Comparison of ENCODE assay signal across 1 cellular context in the genomic region with DNA sequence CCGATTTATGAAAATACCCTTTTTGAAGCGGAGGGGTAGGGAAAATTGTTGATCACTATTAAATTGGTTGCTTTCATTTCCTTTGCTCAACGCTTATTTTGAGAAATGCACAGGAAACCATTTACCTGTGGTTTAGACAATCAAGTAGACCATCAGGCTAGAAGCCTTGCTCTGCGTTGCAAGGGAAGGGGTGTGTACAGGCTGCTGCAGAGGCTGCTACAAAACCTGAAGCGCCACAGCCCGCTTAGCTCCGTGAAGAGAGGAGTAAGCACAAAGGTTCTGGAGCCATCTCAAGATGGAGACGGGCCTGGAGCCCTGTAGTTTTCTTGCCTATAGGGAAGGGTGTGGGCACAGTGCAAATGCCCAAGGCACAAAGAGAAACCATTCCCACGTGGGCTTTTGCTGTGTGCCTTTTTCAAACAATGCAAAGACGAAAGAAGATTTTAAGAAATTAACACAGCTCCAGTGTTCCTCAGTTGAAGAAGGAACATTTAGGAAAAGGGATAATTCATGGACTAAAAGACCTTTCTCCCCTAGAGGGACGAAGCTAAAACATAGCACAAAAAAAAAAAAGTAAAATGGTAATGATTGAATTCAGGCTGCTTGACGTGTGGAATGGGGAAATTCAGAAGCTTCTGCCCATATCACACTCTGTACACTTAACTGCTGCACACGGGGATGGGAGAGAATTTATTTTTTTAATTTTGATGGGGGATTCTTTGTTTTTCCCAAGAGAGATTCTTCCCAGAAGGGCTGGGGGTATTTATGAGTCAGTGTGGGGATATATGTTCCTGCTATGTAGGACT.
A peak's percentile ranks its signal among the peaks of the same experiment; 100 is the strongest.
TF ChIP-seq lines count a peak whose summit lies in the region.

No MANE protein-coding gene starts in this region.

TF ChIP-seq in GM12878, 131 proteins besides CTCF, POLR2A, EP300 and RAD21 (continued from another document and continues in another):
- TF ChIP-seq, protein P1, sequence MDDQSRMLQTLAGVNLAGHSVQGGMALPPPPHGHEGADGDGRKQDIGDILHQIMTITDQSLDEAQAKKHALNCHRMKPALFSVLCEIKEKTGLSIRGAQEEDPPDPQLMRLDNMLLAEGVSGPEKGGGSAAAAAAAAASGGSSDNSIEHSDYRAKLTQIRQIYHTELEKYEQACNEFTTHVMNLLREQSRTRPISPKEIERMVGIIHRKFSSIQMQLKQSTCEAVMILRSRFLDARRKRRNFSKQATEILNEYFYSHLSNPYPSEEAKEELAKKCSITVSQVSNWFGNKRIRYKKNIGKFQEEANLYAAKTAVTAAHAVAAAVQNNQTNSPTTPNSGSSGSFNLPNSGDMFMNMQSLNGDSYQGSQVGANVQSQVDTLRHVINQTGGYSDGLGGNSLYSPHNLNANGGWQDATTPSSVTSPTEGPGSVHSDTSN (IDR thresholded peaks at IDR 0.05; ENCODE audit: insufficient replicate concordance, low read depth, low read length): peak; percentile 10
- TF ChIP-seq SMAD1 (IDR thresholded peaks at IDR 0.05; ENCODE audit: low read depth, partially characterized antibody) (peak; percentile 19), CBX5 (IDR thresholded peaks at IDR 0.05; ENCODE audit: low read depth) (no peak), SP1 (IDR thresholded peaks at IDR 0.05; ENCODE audit: low read depth, low read length) (peak; percentile 54), RB1 (IDR thresholded peaks at IDR 0.05; ENCODE audit: borderline replicate concordance) (no peak), ETV6 (conservative IDR thresholded peaks at IDR 0.05 in 1 of 2, IDR thresholded peaks at IDR 0.05 in 1 of 2; ENCODE audit: borderline replicate concordance in 1 of 2, low read depth in 1 of 2) (peak in 1 of 2 experiments; percentile 88; a peak in 2 of 4 replicates), POU2F2 (IDR thresholded peaks at IDR 0.05; ENCODE audit: borderline replicate concordance, low read depth, low read length) (peak; percentile 95), RELA (IDR thresholded peaks at IDR 0.05; ENCODE audit: borderline replicate concordance, partially characterized antibody) (peak; percentile 17), TAF1 (IDR thresholded peaks at IDR 0.05; ENCODE audit: borderline replicate concordance, low read depth, low read length) (peak; percentile 74; the same call in 1 of the 2 replicates), CBFB (IDR thresholded peaks at IDR 0.05; ENCODE audit: low read depth) (peak; percentile 89), MEF2A (IDR thresholded peaks at IDR 0.05; ENCODE audit: insufficient read depth, low read depth, low read length) (peak; percentile 53; the same call in 1 of the 2 replicates), ZNF622 (IDR thresholded peaks at IDR 0.05) (no peak), RBBP5 (conservative IDR thresholded peaks at IDR 0.05) (no peak), MEF2B (IDR thresholded peaks at IDR 0.05; ENCODE audit: partially characterized antibody, poor library complexity, severe bottlenecking) (peak; percentile 46), MXI1 (IDR thresholded peaks at IDR 0.05; ENCODE audit: low read depth, low read length) (peak; percentile 20; the same call in 1 of the 2 replicates), MTA3 (IDR thresholded peaks at IDR 0.05; ENCODE audit: borderline replicate concordance, low read length) (no peak), KAT2A (conservative IDR thresholded peaks at IDR 0.05; ENCODE audit: control insufficient read depth, low read depth, low read length) (no peak), HSF1 (IDR thresholded peaks at IDR 0.05; ENCODE audit: low read depth, low read length) (no peak), SMAD5 (IDR thresholded peaks at IDR 0.05; ENCODE audit: low read depth) (peak; percentile 97), MTA2 (IDR thresholded peaks at IDR 0.05; ENCODE audit: low read depth) (peak; percentile 50), NR2C2 (IDR thresholded peaks at IDR 0.05; ENCODE audit: borderline replicate concordance, control insufficient read depth, insufficient read length, low read depth) (no peak), CHD2 (IDR thresholded peaks at IDR 0.05; ENCODE audit: borderline replicate concordance, low read depth, low read length) (peak; percentile 76), RELB (IDR thresholded peaks at IDR 0.05; ENCODE audit: low read depth) (peak; percentile 65; the same call in 1 of the 2 replicates), KLF5 (IDR thresholded peaks at IDR 0.05; ENCODE audit: partially characterized antibody) (peak; percentile 56), ZNF384 (IDR thresholded peaks at IDR 0.05; ENCODE audit: borderline replicate concordance, low read depth, low read length) (peak; percentile 65; the same call in 1 of the 2 replicates), CHD1 (IDR thresholded peaks at IDR 0.05; ENCODE audit: low read depth, low read length) (no peak), MYB (IDR thresholded peaks at IDR 0.05; ENCODE audit: borderline replicate concordance, low read depth, low read length) (no peak), GATAD2B (conservative IDR thresholded peaks at IDR 0.05; ENCODE audit: low read depth) (0 out of 2 replicates have a peak, but pooled peaks have one; percentile 35), BCL11A (IDR thresholded peaks at IDR 0.05; ENCODE audit: low read depth, low read length) (peak; percentile 86), LARP7 (IDR thresholded peaks at IDR 0.05) (peak; percentile 83), ZNF217 (IDR thresholded peaks at IDR 0.05) (no peak), JUND (IDR thresholded peaks at IDR 0.05; ENCODE audit: low read depth, low read length) (no peak), BHLHE40 (IDR thresholded peaks at IDR 0.05; ENCODE audit: borderline replicate concordance in 1 of 2, low read depth in 2 of 2, low read length in 1 of 2) (peak in 1 of 2 experiments; percentile 7; a peak in 1 of 4 replicates), WRNIP1 (IDR thresholded peaks at IDR 0.05; ENCODE audit: borderline replicate concordance, low read depth, low read length) (no peak; the same call in 1 of the 2 replicates), PAX8 (IDR thresholded peaks at IDR 0.05) (peak; percentile 57)
- TF ChIP-seq, protein P2, sequence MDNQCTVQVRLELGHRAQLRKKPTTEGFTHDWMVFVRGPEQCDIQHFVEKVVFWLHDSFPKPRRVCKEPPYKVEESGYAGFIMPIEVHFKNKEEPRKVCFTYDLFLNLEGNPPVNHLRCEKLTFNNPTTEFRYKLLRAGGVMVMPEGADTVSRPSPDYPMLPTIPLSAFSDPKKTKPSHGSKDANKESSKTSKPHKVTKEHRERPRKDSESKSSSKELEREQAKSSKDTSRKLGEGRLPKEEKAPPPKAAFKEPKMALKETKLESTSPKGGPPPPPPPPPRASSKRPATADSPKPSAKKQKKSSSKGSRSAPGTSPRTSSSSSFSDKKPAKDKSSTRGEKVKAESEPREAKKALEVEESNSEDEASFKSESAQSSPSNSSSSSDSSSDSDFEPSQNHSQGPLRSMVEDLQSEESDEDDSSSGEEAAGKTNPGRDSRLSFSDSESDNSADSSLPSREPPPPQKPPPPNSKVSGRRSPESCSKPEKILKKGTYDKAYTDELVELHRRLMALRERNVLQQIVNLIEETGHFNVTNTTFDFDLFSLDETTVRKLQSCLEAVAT (IDR thresholded peaks at IDR 0.05): peak; percentile 94
- TF ChIP-seq, protein P3, sequence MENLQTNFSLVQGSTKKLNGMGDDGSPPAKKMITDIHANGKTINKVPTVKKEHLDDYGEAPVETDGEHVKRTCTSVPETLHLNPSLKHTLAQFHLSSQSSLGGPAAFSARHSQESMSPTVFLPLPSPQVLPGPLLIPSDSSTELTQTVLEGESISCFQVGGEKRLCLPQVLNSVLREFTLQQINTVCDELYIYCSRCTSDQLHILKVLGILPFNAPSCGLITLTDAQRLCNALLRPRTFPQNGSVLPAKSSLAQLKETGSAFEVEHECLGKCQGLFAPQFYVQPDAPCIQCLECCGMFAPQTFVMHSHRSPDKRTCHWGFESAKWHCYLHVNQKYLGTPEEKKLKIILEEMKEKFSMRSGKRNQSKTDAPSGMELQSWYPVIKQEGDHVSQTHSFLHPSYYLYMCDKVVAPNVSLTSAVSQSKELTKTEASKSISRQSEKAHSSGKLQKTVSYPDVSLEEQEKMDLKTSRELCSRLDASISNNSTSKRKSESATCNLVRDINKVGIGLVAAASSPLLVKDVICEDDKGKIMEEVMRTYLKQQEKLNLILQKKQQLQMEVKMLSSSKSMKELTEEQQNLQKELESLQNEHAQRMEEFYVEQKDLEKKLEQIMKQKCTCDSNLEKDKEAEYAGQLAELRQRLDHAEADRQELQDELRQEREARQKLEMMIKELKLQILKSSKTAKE (IDR thresholded peaks at IDR 0.05; ENCODE audit: low read depth, poor library complexity, severe bottlenecking): peak; percentile 41
- TF ChIP-seq, protein P4, sequence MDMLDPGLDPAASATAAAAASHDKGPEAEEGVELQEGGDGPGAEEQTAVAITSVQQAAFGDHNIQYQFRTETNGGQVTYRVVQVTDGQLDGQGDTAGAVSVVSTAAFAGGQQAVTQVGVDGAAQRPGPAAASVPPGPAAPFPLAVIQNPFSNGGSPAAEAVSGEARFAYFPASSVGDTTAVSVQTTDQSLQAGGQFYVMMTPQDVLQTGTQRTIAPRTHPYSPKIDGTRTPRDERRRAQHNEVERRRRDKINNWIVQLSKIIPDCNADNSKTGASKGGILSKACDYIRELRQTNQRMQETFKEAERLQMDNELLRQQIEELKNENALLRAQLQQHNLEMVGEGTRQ (IDR thresholded peaks at IDR 0.05; ENCODE audit: borderline replicate concordance, low read depth, low read length): no peak
- TF ChIP-seq, protein P5, sequence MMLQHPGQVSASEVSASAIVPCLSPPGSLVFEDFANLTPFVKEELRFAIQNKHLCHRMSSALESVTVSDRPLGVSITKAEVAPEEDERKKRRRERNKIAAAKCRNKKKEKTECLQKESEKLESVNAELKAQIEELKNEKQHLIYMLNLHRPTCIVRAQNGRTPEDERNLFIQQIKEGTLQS (IDR thresholded peaks at IDR 0.05; ENCODE audit: borderline replicate concordance, extremely low read depth, low read depth, low read length): no peak
- TF ChIP-seq, protein P6, sequence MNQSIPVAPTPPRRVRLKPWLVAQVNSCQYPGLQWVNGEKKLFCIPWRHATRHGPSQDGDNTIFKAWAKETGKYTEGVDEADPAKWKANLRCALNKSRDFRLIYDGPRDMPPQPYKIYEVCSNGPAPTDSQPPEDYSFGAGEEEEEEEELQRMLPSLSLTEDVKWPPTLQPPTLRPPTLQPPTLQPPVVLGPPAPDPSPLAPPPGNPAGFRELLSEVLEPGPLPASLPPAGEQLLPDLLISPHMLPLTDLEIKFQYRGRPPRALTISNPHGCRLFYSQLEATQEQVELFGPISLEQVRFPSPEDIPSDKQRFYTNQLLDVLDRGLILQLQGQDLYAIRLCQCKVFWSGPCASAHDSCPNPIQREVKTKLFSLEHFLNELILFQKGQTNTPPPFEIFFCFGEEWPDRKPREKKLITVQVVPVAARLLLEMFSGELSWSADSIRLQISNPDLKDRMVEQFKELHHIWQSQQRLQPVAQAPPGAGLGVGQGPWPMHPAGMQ (IDR thresholded peaks at IDR 0.05; ENCODE audit: borderline replicate concordance): no peak
- TF ChIP-seq, protein P7, sequence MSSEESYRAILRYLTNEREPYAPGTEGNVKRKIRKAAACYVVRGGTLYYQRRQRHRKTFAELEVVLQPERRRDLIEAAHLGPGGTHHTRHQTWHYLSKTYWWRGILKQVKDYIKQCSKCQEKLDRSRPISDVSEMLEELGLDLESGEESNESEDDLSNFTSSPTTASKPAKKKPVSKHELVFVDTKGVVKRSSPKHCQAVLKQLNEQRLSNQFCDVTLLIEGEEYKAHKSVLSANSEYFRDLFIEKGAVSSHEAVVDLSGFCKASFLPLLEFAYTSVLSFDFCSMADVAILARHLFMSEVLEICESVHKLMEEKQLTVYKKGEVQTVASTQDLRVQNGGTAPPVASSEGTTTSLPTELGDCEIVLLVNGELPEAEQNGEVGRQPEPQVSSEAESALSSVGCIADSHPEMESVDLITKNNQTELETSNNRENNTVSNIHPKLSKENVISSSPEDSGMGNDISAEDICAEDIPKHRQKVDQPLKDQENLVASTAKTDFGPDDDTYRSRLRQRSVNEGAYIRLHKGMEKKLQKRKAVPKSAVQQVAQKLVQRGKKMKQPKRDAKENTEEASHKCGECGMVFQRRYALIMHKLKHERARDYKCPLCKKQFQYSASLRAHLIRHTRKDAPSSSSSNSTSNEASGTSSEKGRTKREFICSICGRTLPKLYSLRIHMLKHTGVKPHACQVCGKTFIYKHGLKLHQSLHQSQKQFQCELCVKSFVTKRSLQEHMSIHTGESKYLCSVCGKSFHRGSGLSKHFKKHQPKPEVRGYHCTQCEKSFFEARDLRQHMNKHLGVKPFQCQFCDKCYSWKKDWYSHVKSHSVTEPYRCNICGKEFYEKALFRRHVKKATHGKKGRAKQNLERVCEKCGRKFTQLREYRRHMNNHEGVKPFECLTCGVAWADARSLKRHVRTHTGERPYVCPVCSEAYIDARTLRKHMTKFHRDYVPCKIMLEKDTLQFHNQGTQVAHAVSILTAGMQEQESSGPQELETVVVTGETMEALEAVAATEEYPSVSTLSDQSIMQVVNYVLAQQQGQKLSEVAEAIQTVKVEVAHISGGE (CRISPR knock-in tag; IDR thresholded peaks at IDR 0.05): peak; percentile 33; the same call in 1 of the 2 replicates
